ENCODE assay signal across 10 cellular contexts in genomic region chr10:29470355-29470705, GRCh38.
DNase-seq lines count a peak whose midpoint lies in the region; ATAC-seq and TF ChIP-seq lines count a peak whose summit lies in the region.
"Had no signal": no experiment of that assay in that cellular context is flagged by ENCODE, and none has a peak within 500 bp of the region (broad histone marks: within the 10 kb centered on the region; RNA-seq: fewer than 3 reads in every experiment).

No MANE protein-coding gene starts in this region.

- no peaks in the 10 kb centered on the region for H3K9me3 Mint-ChIP-seq in Calu3 (ENCODE audit: low read depth, unreplicated experiment)
- no peaks in the 10 kb centered on the region for H3K9me3 Mint-ChIP-seq in neural crest cell
- H3K9me3 Mint-ChIP-seq: T-cell had no signal

- H3K4me1 Mint-ChIP-seq in Calu3 (ENCODE audit: low read depth, unreplicated experiment) (peaks cover 17% of the 10 kb centered on the region), neural crest cell (peaks cover under 1% of the 10 kb centered on the region)
- H3K4me1 Mint-ChIP-seq: T-cell had no signal

- no TSS peak for BruUV-seq in Calu3 (replicated peaks; lab: Mats Ljungman, UMichigan)

- peak overlapping the region; percentile 71 for H3K27ac Mint-ChIP-seq in Calu3 (ENCODE audit: unreplicated experiment)
- peak overlapping the region; percentile 62 for H3K27ac Mint-ChIP-seq in neural crest cell (ENCODE audit: unreplicated experiment)
- H3K27ac Mint-ChIP-seq: T-cell had no signal

- CTCF ChIA-PET in Calu3 (lab: Charles Lee) (no interaction called here), RWPE1 (lab: Yijun Ruan, JAX) (no interaction called here)

- TF ChIP-seq CTCF in Calu3 (IDR thresholded peaks at IDR 0.05; ENCODE audit: unreplicated experiment) = peak; percentile 39
- peak; percentile 57 for TF ChIP-seq CTCF in neural crest cell (conservative IDR thresholded peaks at IDR 0.05)
- TF ChIP-seq CTCF in RWPE1 (conservative IDR thresholded peaks at IDR 0.05; ENCODE audit: low read depth) = no peak

- no peak for DNase-seq in Calu3
- peak; percentile 17 for DNase-seq in dermis blood vessel endothelial cell
- peak; percentile 27 for DNase-seq in neural crest cell (ENCODE audit: low read depth, low spot score)
- no peak for DNase-seq in NCI-H510A treated with DMSO at 0.1 percent for 48 hours (lab: John Stamatoyannopoulos, UW)
- no peak for DNase-seq in RWPE1 (ENCODE audit: low spot score)
- no peak for DNase-seq in RKO (ENCODE audit: low spot score)
- DNase-seq: colonic mucosa had no signal

- no peak overlapping the region for H3K4me3 Mint-ChIP-seq in Calu3 (ENCODE audit: low read depth, unreplicated experiment)
- H3K4me3 Mint-ChIP-seq in neural crest cell = no peak overlapping the region
- H3K4me3 Mint-ChIP-seq: T-cell had no signal

- POLR2A ChIA-PET in RWPE1 (lab: Yijun Ruan, JAX; ENCODE audit: low non-redundant PET) = no interaction called here

- H3K36me3 Mint-ChIP-seq in Calu3 (ENCODE audit: insufficient read depth, unreplicated experiment) = peaks cover 61% of the 10 kb centered on the region
- peaks cover 30% of the 10 kb centered on the region for H3K36me3 Mint-ChIP-seq in neural crest cell (ENCODE audit: low read depth)

- no peaks in the 10 kb centered on the region for H3K27me3 Mint-ChIP-seq in Calu3 (ENCODE audit: unreplicated experiment)
- H3K27me3 Mint-ChIP-seq in neural crest cell (ENCODE audit: low read depth) = no peaks in the 10 kb centered on the region
- H3K27me3 Mint-ChIP-seq: T-cell had no signal

- peak; percentile 18; the same call in 1 of the 2 replicates for TF ChIP-seq RAD21 in Ishikawa (IDR thresholded peaks at IDR 0.05; ENCODE audit: low read depth)

- no peak for ATAC-seq in GM21515 (IDR thresholded peaks at IDR 0.05; ENCODE audit: unreplicated experiment)
- ATAC-seq: T-cell had no signal

- intact Hi-C loops in Calu3 (cut with micrococcal nuclease; ENCODE audit: unreplicated experiment) = no loop called here

- H3K27ac ChIP-seq in RWPE1 = no peak overlapping the region
- H3K27ac ChIP-seq: colonic mucosa had no signal

- TF ChIP-seq EP300 in Ishikawa (IDR thresholded peaks at IDR 0.05; ENCODE audit: borderline replicate concordance) = no peak

TF ChIP-seq in Ishikawa, 13 proteins besides CTCF, POLR2A, EP300 and RAD21:
- TF ChIP-seq YY1 (IDR thresholded peaks at IDR 0.05; ENCODE audit: low read depth) = no peak
- no peak for TF ChIP-seq NFIC (IDR thresholded peaks at IDR 0.05)
- TF ChIP-seq TCF12 (IDR thresholded peaks at IDR 0.05; ENCODE audit: low read depth) = no peak
- TF ChIP-seq EGR1 (IDR thresholded peaks at IDR 0.05) = no peak
- TF ChIP-seq MAX (IDR thresholded peaks at IDR 0.05) = no peak

Comparison
In these comparisons a context has a peak if more than half of its experiments do, and no peak if none do; other contexts are left out.
1. DNase-seq: peak in dermis blood vessel endothelial cell (single experiment) and neural crest cell (single experiment); none in Calu3 (single experiment), NCI-H510A treated with DMSO at 0.1 percent for 48 hours (single experiment), RWPE1 (single experiment) and RKO (single experiment).